In genomic region chr13:98909016-98909415, GRCh38 we compare ENCODE assay signal across 12 cellular contexts.
DNase-seq lines count a peak whose midpoint lies in the region; FAIRE-seq and TF ChIP-seq lines count a peak whose summit lies in the region.
"Had no signal": no experiment of that assay in that cellular context is flagged by ENCODE, and none has a peak within 500 bp of the region (broad histone marks: within the 10 kb centered on the region; RNA-seq: fewer than 3 reads in every experiment).

No MANE protein-coding gene starts in this region.

- H3K9me1 ChIP-seq in endothelial cell of umbilical vein (replicated peaks; ENCODE audit: control insufficient read depth, extremely low read depth, insufficient read depth, low read length), result no peaks in the 10 kb centered on the region

- dilution Hi-C loops in endothelial cell of umbilical vein (cut with MboI; ENCODE audit: extremely low pct_ligation_motif_present, low sequenced_read_pairs), result no loop called here

- H3K79me2 ChIP-seq in endothelial cell of umbilical vein (ENCODE audit: control insufficient read depth, insufficient read depth, low read length) (no peaks in the 10 kb centered on the region), osteoblast (ENCODE audit: insufficient read depth, low read length) (no peaks in the 10 kb centered on the region)

- POLR2A ChIA-PET in endothelial cell of umbilical vein (lab: Charles Lee), result interaction anchor here (0.7 kb wide), 1 partner anchor 70 kb away, joined by 3 read pairs; no protein-coding TSS in a partner anchor

- TF ChIP-seq CTCF in HFFc6 (IDR thresholded peaks at IDR 0.05) (no peak), endothelial cell of umbilical vein (IDR thresholded peaks at IDR 0.05; ENCODE audit: extremely low read depth in 1 of 2, insufficient read depth in 1 of 2, low read depth in 1 of 2, low read length in 2 of 2) (no peak), osteoblast (IDR thresholded peaks at IDR 0.05; ENCODE audit: extremely low read depth, low read depth, low read length) (no peak)

- in situ Hi-C loops in G401 (cut with HindIII; ENCODE audit: low sequenced_read_pairs), result no loop called here

- H3K9me3 ChIP-seq in endothelial cell of umbilical vein (replicated peaks; ENCODE audit: control insufficient read depth, insufficient read depth, low read length) (no peaks in the 10 kb centered on the region), osteoblast (ENCODE audit: low read depth, low read length) (no peaks in the 10 kb centered on the region)

- H3K27ac Mint-ChIP-seq in HFFc6, result peak overlapping the region; percentile 97
- H3K27ac Mint-ChIP-seq: natural killer cell had no signal

- H3K4me2 ChIP-seq in endothelial cell of umbilical vein (ENCODE audit: insufficient read depth, low read length) (no peak overlapping the region), osteoblast (ENCODE audit: insufficient read depth, low read length) (no peak overlapping the region)

- peak; percentile 74 for FAIRE-seq in endothelial cell of umbilical vein (lab: Jason Lieb, UNC)
- FAIRE-seq: RCC 7860 had no signal

- H3K4me1 ChIP-seq in endothelial cell of umbilical vein (ENCODE audit: control insufficient read depth, extremely low read depth, insufficient read depth, low read length), result peaks cover 59% of the 10 kb centered on the region
- H3K4me1 ChIP-seq in osteoblast (ENCODE audit: insufficient read depth, low read length), result peaks cover 5% of the 10 kb centered on the region

- TF ChIP-seq POLR2A in endothelial cell of umbilical vein (IDR thresholded peaks at IDR 0.05; ENCODE audit: low read depth, low read length), result no peak

- H3K36me3 Mint-ChIP-seq in HFFc6 (ENCODE audit: low read depth), result peaks cover 6% of the 10 kb centered on the region; the same call in 1 of the 2 replicates
- H3K36me3 Mint-ChIP-seq: natural killer cell had no signal

- intact Hi-C loops in endothelial cell of umbilical vein (cut with micrococcal nuclease), result no loop called here

- peak overlapping the region; percentile 99 for H3K27ac ChIP-seq in endothelial cell of umbilical vein (ENCODE audit: insufficient read depth, low read depth, low read length)
- H3K27ac ChIP-seq in osteoblast (ENCODE audit: low read depth, low read length), result no peak overlapping the region

- H3K27me3 Mint-ChIP-seq in HFFc6 (ENCODE audit: insufficient read depth), result no peaks in the 10 kb centered on the region; the same call in 1 of the 2 replicates

- no peaks in the 10 kb centered on the region for H3K9me3 Mint-ChIP-seq in HFFc6
- H3K9me3 Mint-ChIP-seq: natural killer cell had no signal

- H3K4me3 Mint-ChIP-seq in HFFc6, result peak overlapping the region; percentile 26; the same call in 1 of the 2 replicates
- H3K4me3 Mint-ChIP-seq: natural killer cell had no signal

- no TSS peak for BruUV-seq in endothelial cell of umbilical vein (replicated peaks; lab: Mats Ljungman, UMichigan)

- CTCF ChIA-PET in endothelial cell of umbilical vein (lab: Charles Lee), result interaction anchor here (1.0 to 1.7 kb wide), 5 partner anchors 17 to 125 kb away, joined by 3 to 4 read pairs (median 4); partner anchors contain the start of gene DOCK9

- H3K27me3 ChIP-seq in endothelial cell of umbilical vein (ENCODE audit: control insufficient read depth in 2 of 2, insufficient read depth in 2 of 2, low read length in 2 of 2), result no peaks in the 10 kb centered on the region
- no peaks in the 10 kb centered on the region for H3K27me3 ChIP-seq in osteoblast (ENCODE audit: insufficient read depth, low read length)

- H4K20me1 ChIP-seq in endothelial cell of umbilical vein (replicated peaks; ENCODE audit: control insufficient read depth, extremely low read depth, insufficient read depth, low read length), result no peaks in the 10 kb centered on the region
- no peaks in the 10 kb centered on the region for H4K20me1 ChIP-seq in osteoblast (ENCODE audit: insufficient read depth, low read length)

- peak overlapping the region; percentile 92 for H3K9ac ChIP-seq in endothelial cell of umbilical vein (replicated peaks; ENCODE audit: extremely low read depth, insufficient read depth, low read length)

- peaks cover 6 to 14% of the 10 kb centered on the region in 2 experiments for H3K36me3 ChIP-seq in endothelial cell of umbilical vein (ENCODE audit: control insufficient read depth in 2 of 2, extremely low read depth in 1 of 2, insufficient read depth in 2 of 2, low read length in 2 of 2)
- H3K36me3 ChIP-seq in osteoblast (ENCODE audit: insufficient read depth, low read length), result no peaks in the 10 kb centered on the region

- no peak overlapping the region for H3K4me3 ChIP-seq in endothelial cell of umbilical vein (replicated peaks in 1 of 3; ENCODE audit: insufficient read depth in 1 of 3, low read depth in 1 of 3, low read length in 3 of 3)
- H3K4me3 ChIP-seq in osteoblast (ENCODE audit: insufficient read depth, low read length), result no peak overlapping the region

- DNase-seq in HFFc6 (peak; percentile 15), endothelial cell of umbilical vein (ENCODE audit: low read depth, low spot score) (peak; percentile 64), HUDEP-2 (lab: John Stamatoyannopoulos, UW; ENCODE audit: unreplicated experiment in 76 of 76) (no peak), G401 (ENCODE audit: low spot score) (no peak), osteoblast (ENCODE audit: insufficient read length, low spot score, missing footprints) (no peak), activated gamma-delta T cell treated with Interleukin-2 at 50 U/mL for 16 hours (no peak)
- DNase-seq in activated CD4-positive, alpha-beta T cell treated with anti-CD3 and anti-CD28 coated beads, Interleukin-2, amount 50 U/mL, for 4 hours, result peak; percentile 11 to 18
- DNase-seq in stimulated activated CD4-positive, alpha-beta T cell treated with anti-CD3 and anti-CD28 coated beads, Interleukin-15, amount 100 ng/mL, for 24 hours, result peak; percentile 49
- DNase-seq: effector memory CD4-positive, alpha-beta T cell; natural killer cell; NCI-H446 treated with DMSO at 0.1 percent for 48 hours had no signal

- H2AFZ ChIP-seq in endothelial cell of umbilical vein (ENCODE audit: low read depth, low read length), result no peak overlapping the region
- no peak overlapping the region for H2AFZ ChIP-seq in osteoblast (ENCODE audit: low read length)

- peaks cover 40% of the 10 kb centered on the region for H3K4me1 Mint-ChIP-seq in HFFc6 (ENCODE audit: low read depth)

TF ChIP-seq in endothelial cell of umbilical vein, 7 proteins besides CTCF, POLR2A, EP300 and RAD21:
- TF ChIP-seq FOS (IDR thresholded peaks at IDR 0.05; ENCODE audit: borderline replicate concordance, insufficient read depth, low read length) (peak; percentile 62), GATA2 (IDR thresholded peaks at IDR 0.05; ENCODE audit: insufficient read depth, insufficient read length, low read depth, low read length) (no peak)
TF ChIP-seq in endothelial cell of umbilical vein: peak in this region for 1.

Comparison
In these comparisons a context has a peak if more than half of its experiments do, and no peak if none do; other contexts are left out.
1. DNase-seq: peak in HFFc6 (single experiment), activated CD4-positive, alpha-beta T cell treated with anti-CD3 and anti-CD28 coated beads, Interleukin-2, amount 50 U/mL, for 4 hours (2 of 2), endothelial cell of umbilical vein (single experiment) and stimulated activated CD4-positive, alpha-beta T cell treated with anti-CD3 and anti-CD28 coated beads, Interleukin-15, amount 100 ng/mL, for 24 hours (single experiment); none in HUDEP-2 (0 of 76), G401 (single experiment), osteoblast (single experiment) and activated gamma-delta T cell treated with Interleukin-2 at 50 U/mL for 16 hours (single experiment).